Comparison of ENCODE assay signal across 8 cellular contexts in the genomic region with DNA sequence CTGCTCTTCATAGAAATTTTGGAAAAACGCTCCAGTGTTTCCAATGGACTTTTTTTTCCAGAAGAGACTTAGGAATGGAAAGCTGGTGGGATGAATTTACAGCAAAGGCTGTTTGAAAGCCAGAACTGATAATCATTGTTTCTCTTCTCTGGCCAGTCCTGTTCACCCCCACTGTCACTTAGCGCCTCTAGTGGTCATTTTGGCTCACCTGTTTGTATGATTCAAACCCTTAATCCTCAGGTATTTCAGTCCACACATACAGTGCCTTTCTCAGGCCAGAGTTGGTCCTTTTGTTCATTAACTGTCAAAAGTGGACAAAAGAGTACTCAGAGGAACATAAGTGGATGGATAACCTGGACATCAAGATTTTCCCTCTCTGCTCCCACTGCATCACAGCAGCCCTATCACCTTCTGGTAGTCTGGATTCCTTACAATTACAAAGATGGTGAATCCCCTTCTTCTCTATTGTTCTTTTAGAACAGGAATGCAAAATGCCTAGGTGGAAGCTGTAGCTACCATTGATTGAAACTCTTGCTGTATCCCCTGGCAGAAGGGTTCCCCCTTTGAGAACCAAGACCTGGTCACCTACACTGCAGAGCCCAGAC.
DNase-seq lines count a peak whose midpoint lies in the region; ATAC-seq lines count a peak whose summit lies in the region.

No MANE protein-coding gene starts in this region.

- H3K36me3 Mint-ChIP-seq in activated naive CD4-positive, alpha-beta T cell treated with anti-CD3 and anti-CD28 coated beads for 36 hours (ENCODE audit: low read depth) = no peaks in the 10 kb centered on the region

- peak; percentile 11 for DNase-seq in activated naive CD4-positive, alpha-beta T cell treated with anti-CD3 and anti-CD28 coated beads for 36 hours
- DNase-seq in activated naive CD4-positive, alpha-beta T cell (lab: John Stamatoyannopoulos, UW) = no peak
- DNase-seq in SW480 (ENCODE audit: low spot score) (peak; percentile 1), retina (no peak), caudate nucleus (lab: John Stamatoyannopoulos, UW) (no peak), activated gamma-delta T cell treated with Interleukin-2 at 50 U/mL for 16 hours (no peak), Ammon's horn (ENCODE audit: low spot score) (no peak)

- H3K27me3 Mint-ChIP-seq in activated naive CD4-positive, alpha-beta T cell treated with anti-CD3 and anti-CD28 coated beads for 36 hours (ENCODE audit: low read depth) = no peaks in the 10 kb centered on the region

- no peak overlapping the region for H3K27ac Mint-ChIP-seq in activated naive CD4-positive, alpha-beta T cell treated with anti-CD3 and anti-CD28 coated beads for 36 hours

- no peaks in the 10 kb centered on the region for H3K9me3 Mint-ChIP-seq in activated naive CD4-positive, alpha-beta T cell treated with anti-CD3 and anti-CD28 coated beads for 36 hours

- ATAC-seq in HG03066 (IDR thresholded peaks at IDR 0.05; ENCODE audit: low read depth, unreplicated experiment) = peak; percentile 79

- H3K27ac ChIP-seq in caudate nucleus (ENCODE audit: low read depth, low read length) = no peak overlapping the region

- no peak overlapping the region for H3K4me3 Mint-ChIP-seq in activated naive CD4-positive, alpha-beta T cell treated with anti-CD3 and anti-CD28 coated beads for 36 hours

- intact Hi-C loops in activated naive CD4-positive, alpha-beta T cell treated with anti-CD3 and anti-CD28 coated beads for 36 hours (cut with micrococcal nuclease) = no loop called here

- CTCF ChIA-PET in activated naive CD4-positive, alpha-beta T cell treated with anti-CD3 and anti-CD28 coated beads for 36 hours (lab: Charles Lee) = no interaction called here

- no peaks in the 10 kb centered on the region for H3K4me1 Mint-ChIP-seq in activated naive CD4-positive, alpha-beta T cell treated with anti-CD3 and anti-CD28 coated beads for 36 hours (ENCODE audit: low read depth)

Comparison
In these comparisons a context has a peak if more than half of its experiments do, and no peak if none do; other contexts are left out.
1. DNase-seq: peak in activated naive CD4-positive, alpha-beta T cell treated with anti-CD3 and anti-CD28 coated beads for 36 hours (single experiment) and SW480 (single experiment); none in activated naive CD4-positive, alpha-beta T cell (0 of 4), retina (single experiment), caudate nucleus (0 of 61), activated gamma-delta T cell treated with Interleukin-2 at 50 U/mL for 16 hours (single experiment) and Ammon's horn (single experiment).